ENCODE assay signal across 9 cellular contexts in the genomic region with DNA sequence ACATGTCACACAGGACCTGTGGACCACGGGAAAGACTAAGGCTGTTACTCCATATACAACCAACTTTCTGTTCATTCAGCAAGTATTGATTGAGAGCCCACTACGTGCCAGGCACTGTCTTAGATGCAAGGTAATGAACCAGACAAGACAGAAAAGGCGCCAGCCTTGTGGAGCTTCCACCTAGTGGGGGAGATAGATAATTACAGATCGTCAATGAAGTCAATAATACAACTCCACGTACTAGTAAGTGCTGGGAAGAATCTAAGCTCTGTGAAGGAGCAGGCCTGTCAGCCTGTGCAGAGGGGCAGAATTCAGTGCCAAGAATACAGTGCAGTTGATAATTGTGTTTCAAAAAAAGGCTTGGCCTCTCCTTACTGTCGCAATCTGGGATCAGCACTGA.
DNase-seq lines count a peak whose midpoint lies in the region; ATAC-seq and TF ChIP-seq lines count a peak whose summit lies in the region.
"Had no signal": no experiment of that assay in that cellular context is flagged by ENCODE, and none has a peak within 500 bp of the region (broad histone marks: within the 10 kb centered on the region; RNA-seq: fewer than 3 reads in every experiment).

No MANE protein-coding gene starts in this region.

- peaks cover 18% of the 10 kb centered on the region for H3K4me1 Mint-ChIP-seq in endodermal cell
- peaks cover 24% of the 10 kb centered on the region for H3K4me1 Mint-ChIP-seq in neural crest cell

- WGBS in endodermal cell (ENCODE audit: insufficient coverage in 1 of 2, insufficient read length in 1 of 2), 2 experiments, result 80 to 97% methylated on average over 5 to 6 of the region's 6 CpGs

- no peaks in the 10 kb centered on the region for H3K9me3 ChIP-seq in endodermal cell (ENCODE audit: control insufficient read depth, low read length)

- DNase-seq in GM06990 (ENCODE audit: extremely low read depth, insufficient read length) (no peak), NB4 (ENCODE audit: low read depth) (peak; percentile 21), endodermal cell (peak; percentile 67), neural crest cell (ENCODE audit: low read depth, low spot score) (no peak), ACHN (no peak), OCI-M2 (lab: John Stamatoyannopoulos, UW; ENCODE audit: unreplicated experiment) (no peak)
- no peak for DNase-seq in activated CD4-positive, alpha-beta T cell treated with anti-CD3 and anti-CD28 coated beads, Interleukin-2, amount 50 U/mL, for 4 hours
- DNase-seq: NCI-H1694 had no signal

- TF ChIP-seq CTCF in GM06990 (IDR thresholded peaks at IDR 0.05; ENCODE audit: insufficient read depth, low read length, poor library complexity, severe bottlenecking) (peak; percentile 32), NB4 (IDR thresholded peaks at IDR 0.05; ENCODE audit: low read depth, low read length) (peak; percentile 19), endodermal cell (conservative IDR thresholded peaks at IDR 0.05) (peak; percentile 73), neural crest cell (conservative IDR thresholded peaks at IDR 0.05) (peak; percentile 55)

- H3K27ac Mint-ChIP-seq in endodermal cell (no peak overlapping the region), neural crest cell (ENCODE audit: unreplicated experiment) (no peak overlapping the region)

- H3K27me3 ChIP-seq in GM06990 (replicated peaks; ENCODE audit: control insufficient read depth, insufficient read depth, low read length) (no peaks in the 10 kb centered on the region), endodermal cell (ENCODE audit: control insufficient read depth, insufficient read depth, low read length, poor library complexity, severe bottlenecking) (no peaks in the 10 kb centered on the region)

- H3K36me3 ChIP-seq in GM06990 (ENCODE audit: control insufficient read depth, insufficient read depth, low read length), result no peaks in the 10 kb centered on the region
- H3K36me3 ChIP-seq in endodermal cell (ENCODE audit: control insufficient read depth, insufficient read depth, low read length), result peaks cover 13% of the 10 kb centered on the region

- in situ Hi-C loops in ACHN (cut with HindIII; ENCODE audit: low pct_ligation_motif_present, low pct_unique_long_range_greater_than_20kb, low sequenced_read_pairs), result no loop called here

- H3K36me3 Mint-ChIP-seq in endodermal cell (ENCODE audit: low read depth), result peaks cover 27% of the 10 kb centered on the region
- H3K36me3 Mint-ChIP-seq in neural crest cell (ENCODE audit: low read depth), result peaks cover 9% of the 10 kb centered on the region

- H3K9me3 Mint-ChIP-seq in endodermal cell, result no peaks in the 10 kb centered on the region
- H3K9me3 Mint-ChIP-seq in neural crest cell, result no peaks in the 10 kb centered on the region

- no peaks in the 10 kb centered on the region for H3K27me3 Mint-ChIP-seq in endodermal cell (ENCODE audit: insufficient read depth)
- no peaks in the 10 kb centered on the region for H3K27me3 Mint-ChIP-seq in neural crest cell (ENCODE audit: low read depth)

- no peak overlapping the region for H3K4me3 ChIP-seq in GM06990 (replicated peaks; ENCODE audit: low read depth, low read length)
- no peak overlapping the region for H3K4me3 ChIP-seq in NB4 (ENCODE audit: low read depth, low read length)
- H3K4me3 ChIP-seq in endodermal cell (ENCODE audit: low read length), result no peak overlapping the region

- H3K4me1 ChIP-seq in endodermal cell (ENCODE audit: control insufficient read depth, insufficient read depth, low read length), result peaks cover 10% of the 10 kb centered on the region

- H3K4me3 Mint-ChIP-seq in endodermal cell (no peak overlapping the region), neural crest cell (no peak overlapping the region)

- ATAC-seq in GM18870 (IDR thresholded peaks at IDR 0.05; ENCODE audit: unreplicated experiment), result no peak

- no peak overlapping the region for H3K9ac ChIP-seq in endodermal cell (ENCODE audit: extremely low read depth, low read length, poor library complexity, severe bottlenecking)

- H3K27ac ChIP-seq in endodermal cell (ENCODE audit: low read depth, low read length), result no peak overlapping the region

- TF ChIP-seq POLR2A in NB4 (IDR thresholded peaks at IDR 0.05; ENCODE audit: extremely low read depth, insufficient read length), result no peak

Comparison
In these comparisons a context has a peak if more than half of its experiments do, and no peak if none do; other contexts are left out.
1. DNase-seq: peak in NB4 (single experiment) and endodermal cell (single experiment); none in GM06990 (single experiment), neural crest cell (single experiment), ACHN (single experiment), activated CD4-positive, alpha-beta T cell treated with anti-CD3 and anti-CD28 coated beads, Interleukin-2, amount 50 U/mL, for 4 hours (0 of 2) and OCI-M2 (single experiment).
2. CTCF ChIP-seq: peak in every context shown above with its lines; median percentile 73 in endodermal cell; 55 in neural crest cell; 32 in GM06990; 19 in NB4.